In the genomic region with DNA sequence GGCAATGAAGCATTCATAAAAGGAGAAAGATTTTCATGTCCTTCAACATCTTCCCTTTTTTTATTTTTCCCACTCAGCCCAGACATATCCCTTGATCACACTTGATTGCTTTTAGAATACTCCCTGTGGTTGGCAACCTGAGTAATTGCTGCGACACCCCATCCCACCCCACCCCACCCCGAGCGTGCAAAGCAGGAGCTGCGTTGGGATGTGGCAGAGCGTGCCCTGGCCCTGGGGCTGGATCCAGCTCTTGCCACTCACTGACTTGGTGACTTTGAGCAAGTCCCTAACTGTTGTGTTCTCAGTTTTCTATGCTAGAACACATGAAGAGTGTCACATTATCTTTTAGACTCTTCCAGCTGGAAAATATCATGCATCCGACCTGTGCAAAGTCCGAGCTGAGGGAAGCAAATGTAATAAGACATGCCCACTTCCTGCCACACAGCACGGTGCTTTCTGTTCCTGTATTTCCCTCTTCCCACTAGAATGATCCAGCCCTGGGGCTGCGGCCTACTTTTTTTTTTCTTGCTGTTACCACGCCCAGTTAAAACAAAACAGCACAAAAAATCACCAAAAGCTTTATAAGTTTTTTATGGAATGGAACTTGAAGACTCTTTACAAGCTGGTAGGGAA, we compare ENCODE assay signal across 1 cellular context.
TF ChIP-seq lines count a peak whose summit lies in the region.

No MANE protein-coding gene starts in this region.

TF ChIP-seq in SK-N-SH, 30 proteins besides CTCF, POLR2A, EP300 and RAD21 (continued from another document):
- TF ChIP-seq, protein P1, sequence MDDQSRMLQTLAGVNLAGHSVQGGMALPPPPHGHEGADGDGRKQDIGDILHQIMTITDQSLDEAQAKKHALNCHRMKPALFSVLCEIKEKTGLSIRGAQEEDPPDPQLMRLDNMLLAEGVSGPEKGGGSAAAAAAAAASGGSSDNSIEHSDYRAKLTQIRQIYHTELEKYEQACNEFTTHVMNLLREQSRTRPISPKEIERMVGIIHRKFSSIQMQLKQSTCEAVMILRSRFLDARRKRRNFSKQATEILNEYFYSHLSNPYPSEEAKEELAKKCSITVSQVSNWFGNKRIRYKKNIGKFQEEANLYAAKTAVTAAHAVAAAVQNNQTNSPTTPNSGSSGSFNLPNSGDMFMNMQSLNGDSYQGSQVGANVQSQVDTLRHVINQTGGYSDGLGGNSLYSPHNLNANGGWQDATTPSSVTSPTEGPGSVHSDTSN (IDR thresholded peaks at IDR 0.05), result no peak
- no peak for TF ChIP-seq ELF1 (IDR thresholded peaks at IDR 0.05)
- no peak for TF ChIP-seq NRF1 (IDR thresholded peaks at IDR 0.05; ENCODE audit: low read depth, low read length)
- TF ChIP-seq, protein P2, sequence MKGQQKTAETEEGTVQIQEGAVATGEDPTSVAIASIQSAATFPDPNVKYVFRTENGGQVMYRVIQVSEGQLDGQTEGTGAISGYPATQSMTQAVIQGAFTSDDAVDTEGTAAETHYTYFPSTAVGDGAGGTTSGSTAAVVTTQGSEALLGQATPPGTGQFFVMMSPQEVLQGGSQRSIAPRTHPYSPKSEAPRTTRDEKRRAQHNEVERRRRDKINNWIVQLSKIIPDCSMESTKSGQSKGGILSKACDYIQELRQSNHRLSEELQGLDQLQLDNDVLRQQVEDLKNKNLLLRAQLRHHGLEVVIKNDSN (IDR thresholded peaks at IDR 0.05; ENCODE audit: borderline replicate concordance, low read depth), result no peak
- TF ChIP-seq GATA2 (CRISPR knock-in tag; IDR thresholded peaks at IDR 0.05), result no peak
- no peak for TF ChIP-seq RFX5 (IDR thresholded peaks at IDR 0.05; ENCODE audit: low read length)
- TF ChIP-seq FOXJ3 (CRISPR knock-in tag; IDR thresholded peaks at IDR 0.05), result no peak
- no peak for TF ChIP-seq GABPA (IDR thresholded peaks at IDR 0.05; ENCODE audit: low read depth)
- TF ChIP-seq EZH2phosphoT487 (IDR thresholded peaks at IDR 0.05; ENCODE audit: borderline replicate concordance, low read depth), result no peak
- TF ChIP-seq, protein P3, sequence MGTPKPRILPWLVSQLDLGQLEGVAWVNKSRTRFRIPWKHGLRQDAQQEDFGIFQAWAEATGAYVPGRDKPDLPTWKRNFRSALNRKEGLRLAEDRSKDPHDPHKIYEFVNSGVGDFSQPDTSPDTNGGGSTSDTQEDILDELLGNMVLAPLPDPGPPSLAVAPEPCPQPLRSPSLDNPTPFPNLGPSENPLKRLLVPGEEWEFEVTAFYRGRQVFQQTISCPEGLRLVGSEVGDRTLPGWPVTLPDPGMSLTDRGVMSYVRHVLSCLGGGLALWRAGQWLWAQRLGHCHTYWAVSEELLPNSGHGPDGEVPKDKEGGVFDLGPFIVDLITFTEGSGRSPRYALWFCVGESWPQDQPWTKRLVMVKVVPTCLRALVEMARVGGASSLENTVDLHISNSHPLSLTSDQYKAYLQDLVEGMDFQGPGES (IDR thresholded peaks at IDR 0.05; ENCODE audit: low read depth, low read length), result no peak
